1 cellular context compared by ENCODE assay signal in genomic region chr2:144477943-144478283, GRCh38.
TF ChIP-seq lines count a peak whose summit lies in the region.

No MANE protein-coding gene starts in this region.

TF ChIP-seq in SK-N-SH treated with all-trans-retinoic acid at 6 μM for 48 hours, 23 proteins besides CTCF, POLR2A, EP300 and RAD21 (continued from another document):
- no peak for TF ChIP-seq ESRRG (CRISPR knock-in tag; IDR thresholded peaks at IDR 0.05)
- no peak for TF ChIP-seq ARNTL (CRISPR knock-in tag; IDR thresholded peaks at IDR 0.05; ENCODE audit: borderline replicate concordance, low read depth)
- TF ChIP-seq, protein P1, sequence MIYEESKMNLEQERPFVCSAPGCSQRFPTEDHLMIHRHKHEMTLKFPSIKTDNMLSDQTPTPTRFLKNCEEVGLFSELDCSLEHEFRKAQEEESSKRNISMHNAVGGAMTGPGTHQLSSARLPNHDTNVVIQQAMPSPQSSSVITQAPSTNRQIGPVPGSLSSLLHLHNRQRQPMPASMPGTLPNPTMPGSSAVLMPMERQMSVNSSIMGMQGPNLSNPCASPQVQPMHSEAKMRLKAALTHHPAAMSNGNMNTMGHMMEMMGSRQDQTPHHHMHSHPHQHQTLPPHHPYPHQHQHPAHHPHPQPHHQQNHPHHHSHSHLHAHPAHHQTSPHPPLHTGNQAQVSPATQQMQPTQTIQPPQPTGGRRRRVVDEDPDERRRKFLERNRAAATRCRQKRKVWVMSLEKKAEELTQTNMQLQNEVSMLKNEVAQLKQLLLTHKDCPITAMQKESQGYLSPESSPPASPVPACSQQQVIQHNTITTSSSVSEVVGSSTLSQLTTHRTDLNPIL (CRISPR knock-in tag; IDR thresholded peaks at IDR 0.05; ENCODE audit: low read depth), result no peak
